In genomic region chr1:15900662-15901279, GRCh38 we compare ENCODE assay signal across 1 cellular context.
TF ChIP-seq lines count a peak whose summit lies in the region.

No MANE protein-coding gene starts in this region.

TF ChIP-seq in K562, 482 proteins besides CTCF, POLR2A, EP300 and RAD21:
- no peak for TF ChIP-seq ZNF75A (CRISPR knock-in tag; IDR thresholded peaks at IDR 0.05)
- TF ChIP-seq ZNF740 (CRISPR knock-in tag; IDR thresholded peaks at IDR 0.05): no peak
- 0 out of 4 replicates have a peak, but pooled peaks of 1 of the 2 experiments have one; percentile 15 for TF ChIP-seq ZNF740 (tag; IDR thresholded peaks at IDR 0.05)
